In the genomic region with DNA sequence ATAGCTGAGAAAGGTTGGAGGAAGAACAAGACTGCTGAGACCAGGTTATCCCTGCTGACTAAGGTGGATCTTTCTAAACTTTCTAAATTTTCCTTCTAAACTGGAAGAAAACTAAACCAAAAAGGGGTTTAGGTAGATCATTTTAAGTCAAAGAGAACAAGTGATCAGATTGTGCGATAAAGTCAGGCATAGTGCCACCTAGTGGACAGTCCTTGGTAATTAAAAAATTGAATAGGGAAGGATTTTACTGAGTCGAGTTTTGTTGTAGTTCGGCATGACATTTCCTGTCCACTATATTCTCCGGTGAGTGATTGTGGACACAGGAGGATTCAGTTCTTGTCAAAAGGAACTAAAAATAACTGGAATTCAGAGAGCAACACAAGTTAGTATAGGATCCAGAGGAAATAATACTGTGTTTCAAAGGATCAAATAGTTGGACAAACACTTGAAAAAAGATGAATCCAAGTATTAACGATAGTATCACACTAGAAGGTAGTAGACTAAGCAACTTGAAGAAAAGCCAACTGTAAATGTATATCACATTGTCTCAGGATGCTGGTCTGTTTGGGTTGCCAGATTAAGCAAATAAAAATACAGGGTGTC, we compare ENCODE assay signal across 8 cellular contexts.
DNase-seq lines count a peak whose midpoint lies in the region; ATAC-seq and TF ChIP-seq lines count a peak whose summit lies in the region.

No MANE protein-coding gene starts in this region.

- H3K4me3 ChIP-seq in A673 (ENCODE audit: low read depth, low read length, poor library complexity, severe bottlenecking) (no peak overlapping the region), HAP-1 (no peak overlapping the region), kidney epithelial cell (ENCODE audit: low read depth, low read length) (no peak overlapping the region)

- no peak overlapping the region for H3K4me3 Mint-ChIP-seq in activated CD8-positive, alpha-beta T cell treated with anti-CD3 and anti-CD28 coated beads for 36 hours

- no peak overlapping the region for H3K27ac ChIP-seq in A673 (ENCODE audit: low read depth, low read length, poor library complexity, severe bottlenecking)

- H3K9me3 ChIP-seq in A673 (ENCODE audit: low read depth, low read length, poor library complexity, severe bottlenecking) = no peaks in the 10 kb centered on the region
- H3K9me3 ChIP-seq in HAP-1 = no peaks in the 10 kb centered on the region

- in situ Hi-C loops in G401 (cut with HindIII; ENCODE audit: low sequenced_read_pairs) (no loop called here), HAP-1 (cut with MboI; ENCODE audit: low sequenced_read_pairs) (no loop called here)

- H3K4me1 Mint-ChIP-seq in activated CD8-positive, alpha-beta T cell treated with anti-CD3 and anti-CD28 coated beads for 36 hours (ENCODE audit: low read depth) = no peaks in the 10 kb centered on the region

- peaks cover 4% of the 10 kb centered on the region for H3K9me3 Mint-ChIP-seq in activated CD8-positive, alpha-beta T cell treated with anti-CD3 and anti-CD28 coated beads for 36 hours

- CTCF ChIA-PET in A673 (lab: Charles Lee) = interaction anchor here (0.6 kb wide), 4 partner anchors 29 to 1462 kb away, joined by 3 to 7 read pairs (median 4); no protein-coding TSS in a partner anchor
- CTCF ChIA-PET in activated CD8-positive, alpha-beta T cell treated with anti-CD3 and anti-CD28 coated beads for 36 hours (lab: Charles Lee) = interaction anchor here (0.7 to 1.5 kb wide), 3 partner anchors 12 to 24 kb away, joined by 3 to 5 read pairs (median 3); no protein-coding TSS in a partner anchor

- no peak overlapping the region for H3K27ac Mint-ChIP-seq in activated CD8-positive, alpha-beta T cell treated with anti-CD3 and anti-CD28 coated beads for 36 hours

- POLR2A ChIA-PET in A673 (lab: Charles Lee; ENCODE audit: low non-redundant PET) = interaction anchor here (0.7 kb wide), 1 partner anchor 55 kb away, joined by 3 read pairs; no protein-coding TSS in a partner anchor
- POLR2A ChIA-PET in activated CD8-positive, alpha-beta T cell treated with anti-CD3 and anti-CD28 coated beads for 36 hours (lab: Charles Lee) = no interaction called here

- TF ChIP-seq CTCF in A673 (conservative IDR thresholded peaks at IDR 0.05; ENCODE audit: low read depth, low read length) = peak; percentile 88
- peak; percentile 64 for TF ChIP-seq CTCF in activated CD8-positive, alpha-beta T cell treated with anti-CD3 and anti-CD28 coated beads for 36 hours (IDR thresholded peaks at IDR 0.05)
- TF ChIP-seq CTCF in kidney epithelial cell (IDR thresholded peaks at IDR 0.05; ENCODE audit: insufficient read depth, low read length, poor library complexity, severe bottlenecking) = peak; percentile 56

- no TSS peak for BruUV-seq in A673 (replicated peaks; lab: Mats Ljungman, UMichigan)

- H3K36me3 ChIP-seq in A673 (ENCODE audit: insufficient read depth, low read length, poor library complexity, severe bottlenecking) (no peaks in the 10 kb centered on the region), HAP-1 (replicated peaks) (no peaks in the 10 kb centered on the region), kidney epithelial cell (ENCODE audit: control insufficient read depth, insufficient read depth, low read length) (no peaks in the 10 kb centered on the region)

- H3K27me3 Mint-ChIP-seq in activated CD8-positive, alpha-beta T cell treated with anti-CD3 and anti-CD28 coated beads for 36 hours = peaks cover 1% of the 10 kb centered on the region

- peak; percentile 37 for ATAC-seq in activated CD8-positive, alpha-beta T cell treated with anti-CD3 and anti-CD28 coated beads for 36 hours
- ATAC-seq in HG03025 (IDR thresholded peaks at IDR 0.05; ENCODE audit: low FRiP score, unreplicated experiment) = no peak

- H3K27me3 ChIP-seq in A673 (replicated peaks; ENCODE audit: insufficient read depth, low read depth, low read length, poor library complexity) (no peaks in the 10 kb centered on the region), HAP-1 (ENCODE audit: low read depth) (no peaks in the 10 kb centered on the region), kidney epithelial cell (ENCODE audit: control insufficient read depth, insufficient read depth, low read length) (no peaks in the 10 kb centered on the region)

- DNase-seq in A673 (ENCODE audit: low spot score) (peak; percentile 75), G401 (ENCODE audit: low spot score) (peak; percentile 15), HAP-1 (ENCODE audit: low spot score in 2 of 2) (peak; percentile 36 to 42), NCI-H1105 (lab: John Stamatoyannopoulos, UW) (peak; percentile 44), kidney epithelial cell (ENCODE audit: low read depth) (no peak), GOT3 (lab: John Stamatoyannopoulos, UW) (no peak)
- peak; percentile 24 for DNase-seq in activated CD8-positive, alpha-beta T cell treated with anti-CD3 and anti-CD28 coated beads for 36 hours

- H3K4me1 ChIP-seq in A673 (ENCODE audit: insufficient read depth, low read length, poor library complexity, severe bottlenecking) (peaks cover 7% of the 10 kb centered on the region), HAP-1 (no peaks in the 10 kb centered on the region)

- intact Hi-C loops in A673 (cut with micrococcal nuclease; ENCODE audit: unreplicated experiment) = loop anchor here (10.0 kb wide), 1 partner anchor 1197 kb away; no protein-coding TSS in a partner anchor
- intact Hi-C loops in activated CD8-positive, alpha-beta T cell treated with anti-CD3 and anti-CD28 coated beads for 36 hours (cut with micrococcal nuclease) = no loop called here

- H3K36me3 Mint-ChIP-seq in activated CD8-positive, alpha-beta T cell treated with anti-CD3 and anti-CD28 coated beads for 36 hours (ENCODE audit: low read depth) = no peaks in the 10 kb centered on the region

Comparison
In these comparisons a context has a peak if more than half of its experiments do, and no peak if none do; other contexts are left out.
1. DNase-seq: peak in A673 (single experiment), G401 (single experiment), HAP-1 (2 of 2), NCI-H1105 (single experiment) and activated CD8-positive, alpha-beta T cell treated with anti-CD3 and anti-CD28 coated beads for 36 hours (single experiment); none in kidney epithelial cell (single experiment) and GOT3 (single experiment).
2. Peak in every context shown above with its lines, with median percentiles within 50 percentile points of each other: CTCF ChIP-seq.